8 cellular contexts compared by ENCODE assay signal in the genomic region with DNA sequence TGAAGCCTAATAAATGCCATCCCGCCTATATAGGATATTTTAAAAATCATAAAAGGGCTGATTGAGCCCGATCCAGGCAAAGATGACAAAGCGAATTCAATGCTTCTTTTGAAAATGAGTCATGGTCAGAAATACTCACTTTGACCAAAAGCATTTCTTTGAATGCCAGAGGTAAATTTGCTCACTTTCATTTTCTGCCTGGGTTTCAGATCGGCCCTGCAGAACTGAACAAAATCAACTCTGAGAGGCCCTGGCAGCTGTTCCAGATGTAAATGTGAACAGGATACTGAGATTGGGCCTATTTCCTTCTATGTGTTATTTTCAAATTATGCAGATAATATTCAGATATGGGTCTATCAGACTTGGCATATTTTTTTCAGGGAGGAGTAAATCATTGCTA.
A peak's percentile ranks its signal among the peaks of the same experiment; 100 is the strongest.
DNase-seq lines count a peak whose midpoint lies in the region; ATAC-seq and TF ChIP-seq lines count a peak whose summit lies in the region.

No MANE protein-coding gene starts in this region.

- H3K36me3 Mint-ChIP-seq in mesothelial cell of epicardium, result no peaks in the 10 kb centered on the region

- peaks cover 0 to 15% (median 0%) of the 10 kb centered on the region in 9 donors for H3K4me1 ChIP-seq in heart right ventricle

- H3K27ac ChIP-seq in substantia nigra (ENCODE audit: low read depth, low read length, poor library complexity, severe bottlenecking), result no peak overlapping the region
- H3K27ac ChIP-seq in heart right ventricle, result no peak overlapping the region

- TF ChIP-seq CTCF in fibroblast of mammary gland (conservative IDR thresholded peaks at IDR 0.05; ENCODE audit: control insufficient read depth, insufficient read depth, low read depth, low read length), result no peak
- no peak for TF ChIP-seq CTCF in mesothelial cell of epicardium (IDR thresholded peaks at IDR 0.05; ENCODE audit: unreplicated experiment)
- no peak for TF ChIP-seq CTCF in heart right ventricle (IDR thresholded peaks at IDR 0.05)

- no peaks in the 10 kb centered on the region for H3K36me3 ChIP-seq in heart right ventricle

- H3K4me3 ChIP-seq in fibroblast of mammary gland (ENCODE audit: control insufficient read depth, low read depth, low read length) (no peak overlapping the region), heart right ventricle (no peak overlapping the region)

- DNase-seq in LHCN-M2 (ENCODE audit: low read depth) (peak; percentile 87), fibroblast of mammary gland (ENCODE audit: low read depth) (peak; percentile 85), substantia nigra (lab: John Stamatoyannopoulos, UW) (no peak), middle frontal gyrus (ENCODE audit: extremely low spot score, low spot score) (no peak), mesothelial cell of epicardium (ENCODE audit: low spot score in 2 of 2, unreplicated experiment in 2 of 2) (no peak), heart right ventricle (no peak)

- H3K9me3 ChIP-seq in heart right ventricle, result no peaks in the 10 kb centered on the region

- 56 to 72% methylated on average over 4 of the region's 4 CpGs for WGBS in heart right ventricle, 2 donors

- H3K9me3 Mint-ChIP-seq in mesothelial cell of epicardium, result no peaks in the 10 kb centered on the region

- intact Hi-C loops in heart right ventricle (cut with DNase I), result loop anchor here in 1 of 10 donors (5.0 kb wide), 1 partner anchor 1931 kb away; no protein-coding TSS in a partner anchor

- no peaks in the 10 kb centered on the region for H3K27me3 Mint-ChIP-seq in mesothelial cell of epicardium (ENCODE audit: low read depth)

- no peak overlapping the region for H3K27ac Mint-ChIP-seq in mesothelial cell of epicardium

- ATAC-seq in GM18502 (IDR thresholded peaks at IDR 0.05; ENCODE audit: poor library complexity, unreplicated experiment), result peak; percentile 99
- peak; percentile 100 for ATAC-seq in GM21786 (IDR thresholded peaks at IDR 0.05; ENCODE audit: unreplicated experiment)
- ATAC-seq in heart right ventricle, result no peak

- peaks cover 26% of the 10 kb centered on the region for H3K4me1 Mint-ChIP-seq in mesothelial cell of epicardium

- H3K27me3 ChIP-seq in heart right ventricle, result no peaks in the 10 kb centered on the region

- H3K4me3 Mint-ChIP-seq in mesothelial cell of epicardium, result no peak overlapping the region

Comparison
In these comparisons a context has a peak if more than half of its experiments do, and no peak if none do; other contexts are left out.
1. ATAC-seq: peak in GM18502 (single experiment) and GM21786 (single experiment); none in heart right ventricle (0 of 8).
2. DNase-seq: peak in LHCN-M2 (single experiment) and fibroblast of mammary gland (single experiment); none in substantia nigra (0 of 49), middle frontal gyrus (single experiment), mesothelial cell of epicardium (0 of 2) and heart right ventricle (0 of 2).